Comparison of ENCODE assay signal across 31 cellular contexts in genomic region chr5:178347956-178348355, GRCh38.
"Had no signal": no experiment of that assay in that cellular context is flagged by ENCODE, and none has a peak within 500 bp of the region (broad histone marks: within the 10 kb centered on the region; RNA-seq: fewer than 3 reads in every experiment).

No MANE protein-coding gene starts in this region.

- H3K27ac Mint-ChIP-seq: activated naive CD8-positive, alpha-beta T cell treated with anti-CD3 and anti-CD28 coated beads for 36 hours; immature natural killer cell; stimulated activated naive B cell treated with anti-CD40 and anti-IgM and Interleukin-4, amounts not matched to agents 10 μg/mL and 1 μg/mL and 100 μg/mL, for 72 hours had no signal

- H3K9me3 Mint-ChIP-seq: activated naive CD8-positive, alpha-beta T cell treated with anti-CD3 and anti-CD28 coated beads for 36 hours; immature natural killer cell; stimulated activated naive B cell treated with anti-CD40 and anti-IgM and Interleukin-4, amounts not matched to agents 10 μg/mL and 1 μg/mL and 100 μg/mL, for 72 hours had no signal

- ATAC-seq: esophagus mucosa; heart left ventricle; stimulated activated naive B cell treated with anti-CD40 and anti-IgM and Interleukin-4, amounts not matched to agents 10 μg/mL and 1 μg/mL and 100 μg/mL, for 72 hours had no signal

- H3K4me3 Mint-ChIP-seq: activated naive CD8-positive, alpha-beta T cell treated with anti-CD3 and anti-CD28 coated beads for 36 hours; immature natural killer cell; stimulated activated naive B cell treated with anti-CD40 and anti-IgM and Interleukin-4, amounts not matched to agents 10 μg/mL and 1 μg/mL and 100 μg/mL, for 72 hours had no signal

- H3K36me3 Mint-ChIP-seq: activated naive CD8-positive, alpha-beta T cell treated with anti-CD3 and anti-CD28 coated beads for 36 hours; brain; immature natural killer cell; stimulated activated naive B cell treated with anti-CD40 and anti-IgM and Interleukin-4, amounts not matched to agents 10 μg/mL and 1 μg/mL and 100 μg/mL, for 72 hours had no signal

- H3K27me3 Mint-ChIP-seq: activated naive CD8-positive, alpha-beta T cell treated with anti-CD3 and anti-CD28 coated beads for 36 hours had no signal

- H3K9me3 ChIP-seq: adrenal gland, ascending aorta, heart left ventricle, ovary, prostate gland, sigmoid colon, stomach, suprapubic skin, tibial nerve, uterus had no signal

- DNase-seq: activated CD4-positive, alpha-beta T cell treated with anti-CD3 and anti-CD28 coated beads for 4 hours; activated CD4-positive, alpha-beta T cell treated with anti-CD3 and anti-CD28 coated beads, Interleukin-2, amount 50 U/mL, for 4 hours; activated effector memory CD4-positive, alpha-beta T cell treated with Interleukin-2 at 50 U/mL for 16 hours; activated naive CD4-positive, alpha-beta T cell treated with Interleukin-2 at 50 U/mL for 16 hours; activated naive CD8-positive, alpha-beta T cell treated with anti-CD3 and anti-CD28 coated beads for 36 hours; adrenal gland; cerebellar nuclear complex; cortex of kidney; foreskin fibroblast; hypothalamus; immature natural killer cell; kidney glomerular epithelial cell; ovary; retina; sigmoid colon; stimulated activated CD4-positive, alpha-beta T cell treated with anti-CD3 and anti-CD28 coated beads, Interleukin-1b, Interleukin-23, amount 100 ng/mL, for 48 hours; stimulated activated CD4-positive, alpha-beta T cell treated with anti-CD3 and anti-CD28 coated beads, Interleukin-4, amount 100 ng/mL, for 4 hours; stimulated activated CD8-positive, alpha-beta memory T cell treated with anti-CD3 and anti-CD28 coated beads, Interleukin-4, amount 100 ng/mL, for 48 hours; stimulated activated naive B cell treated with anti-CD40 and anti-IgM and Interleukin-4, amounts not matched to agents 10 μg/mL and 1 μg/mL and 100 μg/mL, for 72 hours; stomach; uterus had no signal

- H3K4me1 Mint-ChIP-seq: activated naive CD8-positive, alpha-beta T cell treated with anti-CD3 and anti-CD28 coated beads for 36 hours; immature natural killer cell; stimulated activated naive B cell treated with anti-CD40 and anti-IgM and Interleukin-4, amounts not matched to agents 10 μg/mL and 1 μg/mL and 100 μg/mL, for 72 hours had no signal

- H3K36me3 ChIP-seq: adrenal gland, ascending aorta, cardiac muscle cell, heart left ventricle, ovary, prostate gland, sigmoid colon, stomach, suprapubic skin, tibial nerve, uterus had no signal

- H3K4me2 ChIP-seq: smooth muscle cell had no signal

- H3K4me1 ChIP-seq: adrenal gland, ascending aorta, prostate gland, sigmoid colon, stomach, tibial nerve, uterus had no signal

- H3K27ac ChIP-seq: adrenal gland, ascending aorta, cardiac muscle cell, heart left ventricle, ovary, prostate gland, sigmoid colon, stomach, suprapubic skin, tibial nerve, uterus had no signal

- H3K4me3 ChIP-seq: adrenal gland, ascending aorta, cardiac muscle cell, heart left ventricle, lung, ovary, prostate gland, sigmoid colon, smooth muscle cell, stomach, suprapubic skin, tibial nerve, uterus had no signal

- H3K27me3 ChIP-seq: adrenal gland, ascending aorta, cardiac muscle cell, ovary, tibial nerve, uterus had no signal
